22 cellular contexts compared by ENCODE assay signal in the genomic region with DNA sequence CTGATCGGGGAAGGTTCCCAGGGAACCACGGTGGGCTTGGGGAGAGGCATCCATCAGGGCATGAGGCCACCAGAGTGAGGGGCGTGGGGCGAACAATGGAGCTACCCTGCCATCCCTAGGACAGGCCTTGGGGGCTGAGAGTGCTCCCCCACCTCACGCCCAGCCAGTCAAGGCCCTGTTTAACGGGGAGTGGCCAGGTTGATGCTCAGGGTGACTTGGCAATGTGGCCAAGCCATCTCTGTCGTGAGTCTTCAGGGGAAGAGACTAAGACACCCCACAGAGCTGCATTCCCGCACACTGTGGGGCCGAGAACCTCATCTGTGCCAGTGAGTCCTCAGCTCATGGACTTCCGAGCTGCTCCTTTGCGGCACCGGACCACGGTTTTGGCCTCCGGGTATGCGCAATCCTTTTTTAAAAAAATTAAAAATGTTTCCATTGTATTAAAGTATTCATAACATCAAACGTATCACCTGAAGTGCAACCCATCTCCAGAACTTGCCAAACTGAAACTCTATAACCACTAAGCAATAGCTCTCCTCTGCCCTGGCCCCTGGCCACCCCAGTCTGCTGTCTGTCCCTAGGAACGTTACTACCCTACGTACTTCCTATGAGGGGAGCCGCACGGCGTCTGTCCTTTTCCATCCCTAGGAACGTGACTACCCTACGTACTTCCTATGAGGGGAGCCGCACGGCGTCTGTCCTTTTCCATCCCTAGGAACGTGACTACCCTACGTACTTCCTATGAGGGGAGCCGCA.
A peak's percentile ranks its signal among the peaks of the same experiment; 100 is the strongest.
DNase-seq lines count a peak whose midpoint lies in the region; ATAC-seq and TF ChIP-seq lines count a peak whose summit lies in the region.
"Had no signal": no experiment of that assay in that cellular context is flagged by ENCODE, and none has a peak within 500 bp of the region (broad histone marks: within the 10 kb centered on the region; RNA-seq: fewer than 3 reads in every experiment).

No MANE protein-coding gene starts in this region.

- intact Hi-C loops in right cardiac atrium (cut with DNase I) = no loop called here
- intact Hi-C loops in heart right ventricle (cut with DNase I) = no loop called here
- intact Hi-C loops in dorsolateral prefrontal cortex (cut with DNase I) = no loop called here
- intact Hi-C loops in posterior cingulate gyrus (cut with DNase I) = no loop called here
- intact Hi-C loops in uterus (cut with DNase I; ENCODE audit: low total_unique reads) = no loop called here

- no peaks in the 10 kb centered on the region for H3K9me3 ChIP-seq in right cardiac atrium (ENCODE audit: control insufficient read depth, low read length)
- no peaks in the 10 kb centered on the region for H3K9me3 ChIP-seq in heart right ventricle
- no peaks in the 10 kb centered on the region for H3K9me3 ChIP-seq in uterus
- H3K9me3 ChIP-seq: BLaER1 treated with 17β-estradiol and CSF1 and Interleukin-3, amounts not matched to agents 10 nM and 100 nM; gastrocnemius medialis; prostate gland; tibial nerve had no signal

- H3K27ac ChIP-seq in right cardiac atrium (ENCODE audit: low read length) (no peak overlapping the region), heart right ventricle (no peak overlapping the region), dorsolateral prefrontal cortex (no peak overlapping the region), uterus (no peak overlapping the region)
- H3K27ac ChIP-seq: BLaER1 treated with 17β-estradiol and CSF1 and Interleukin-3, amounts not matched to agents 10 nM and 100 nM; gastrocnemius medialis; HL-60; prostate gland; skin epidermis; tibial nerve; VCaP had no signal

- H3K4me3 ChIP-seq in right cardiac atrium (ENCODE audit: low read length) = no peak overlapping the region
- H3K4me3 ChIP-seq in heart right ventricle = no peak overlapping the region
- H3K4me3 ChIP-seq in dorsolateral prefrontal cortex = no peak overlapping the region
- H3K4me3 ChIP-seq in uterus = no peak overlapping the region
- H3K4me3 ChIP-seq: BLaER1 treated with 17β-estradiol and CSF1 and Interleukin-3, amounts not matched to agents 10 nM and 100 nM; gastrocnemius medialis; prostate gland; skin epidermis; tibial nerve had no signal

- no peaks in the 10 kb centered on the region for H3K4me1 ChIP-seq in right cardiac atrium (ENCODE audit: control insufficient read depth, insufficient read depth, low read length)
- H3K4me1 ChIP-seq in heart right ventricle = peaks cover 0 to 5% (median 0%) of the 10 kb centered on the region in 9 donors
- no peaks in the 10 kb centered on the region for H3K4me1 ChIP-seq in uterus
- H3K4me1 ChIP-seq: gastrocnemius medialis, prostate gland had no signal

- H3K36me3 ChIP-seq in heart right ventricle (no peaks in the 10 kb centered on the region), uterus (no peaks in the 10 kb centered on the region)
- H3K36me3 ChIP-seq: BLaER1 treated with 17β-estradiol and CSF1 and Interleukin-3, amounts not matched to agents 10 nM and 100 nM; gastrocnemius medialis; prostate gland; tibial nerve had no signal

- ATAC-seq in right cardiac atrium = peak; percentile 14 to 29
- no peak for ATAC-seq in heart right ventricle
- ATAC-seq: activated CD8-positive, alpha-beta memory T cell treated with anti-CD3 and anti-CD28 coated beads, Interleukin-2, amount 10 ng/mL, durations not matched to agents 7 days and 5 days; gastrocnemius medialis had no signal

- DNase-seq in right cardiac atrium (peak in 2 of 3 donors; percentile 21 to 23), heart right ventricle (no peak), dorsolateral prefrontal cortex (peak in 8 of 10 donors; percentile 0 to 35 (median 17)), posterior cingulate gyrus (peak in 7 of 10 donors; percentile 0 to 79 (median 6)), uterus (peak; percentile 8), T-helper 2 cell (no peak), amygdala (lab: John Stamatoyannopoulos, UW) (no peak)
- DNase-seq: activated CD4-positive, alpha-beta T cell treated with anti-CD3 and anti-CD28 coated beads, Interleukin-2, amount 50 U/mL, for 1 hour; activated CD8-positive, alpha-beta memory T cell treated with anti-CD3 and anti-CD28 coated beads, Interleukin-2, amount 10 ng/mL, durations not matched to agents 7 days and 5 days; activated naive CD4-positive, alpha-beta T cell treated with anti-CD3 and anti-CD28 coated beads, Interleukin-2, amount 50 U/mL, for 16 hours; COR-L47; NCI-H146; NCI-H510A; stimulated activated CD4-positive, alpha-beta T cell treated with anti-CD3 and anti-CD28 coated beads, Interleukin-1b, Interleukin-23, amount 100 ng/mL, for 48 hours; stimulated activated CD8-positive, alpha-beta memory T cell treated with anti-CD3 and anti-CD28 coated beads, Interleukin-4, amount 100 ng/mL, for 48 hours had no signal

- TF ChIP-seq CTCF in heart right ventricle (IDR thresholded peaks at IDR 0.05) = no peak
- no peak for TF ChIP-seq CTCF in dorsolateral prefrontal cortex (IDR thresholded peaks at IDR 0.05 in 54 of 56, conservative IDR thresholded peaks at IDR 0.05 in 2 of 56; ENCODE audit: low read depth in 1 of 56, partially characterized antibody in 56 of 56)
- no peak for TF ChIP-seq CTCF in uterus (IDR thresholded peaks at IDR 0.05)

- WGBS in right cardiac atrium = 86% methylated on average over 21 of the region's 29 CpGs
- 90% methylated on average over 21 to 22 of the region's 29 CpGs for WGBS in heart right ventricle, 2 donors

- H3K27me3 ChIP-seq in right cardiac atrium (ENCODE audit: control insufficient read depth, insufficient read depth) (no peaks in the 10 kb centered on the region), heart right ventricle (peaks cover 0 to 4% (median 0%) of the 10 kb centered on the region in 7 donors), dorsolateral prefrontal cortex (no peaks in the 10 kb centered on the region), uterus (no peaks in the 10 kb centered on the region)
- H3K27me3 ChIP-seq: BLaER1 treated with 17β-estradiol and CSF1 and Interleukin-3, amounts not matched to agents 10 nM and 100 nM; gastrocnemius medialis; tibial nerve had no signal

- TF ChIP-seq POLR2A in uterus (IDR thresholded peaks at IDR 0.05) = no peak

Comparison
In these comparisons a context has a peak if more than half of its experiments do, and no peak if none do; other contexts are left out.
1. ATAC-seq: peak in right cardiac atrium (2 of 2); none in heart right ventricle (0 of 8).
2. DNase-seq: peak in right cardiac atrium (2 of 3), dorsolateral prefrontal cortex (8 of 10), posterior cingulate gyrus (7 of 10) and uterus (2 of 2); none in heart right ventricle (0 of 2), T-helper 2 cell (0 of 5) and amygdala (0 of 56).